In the genomic region with DNA sequence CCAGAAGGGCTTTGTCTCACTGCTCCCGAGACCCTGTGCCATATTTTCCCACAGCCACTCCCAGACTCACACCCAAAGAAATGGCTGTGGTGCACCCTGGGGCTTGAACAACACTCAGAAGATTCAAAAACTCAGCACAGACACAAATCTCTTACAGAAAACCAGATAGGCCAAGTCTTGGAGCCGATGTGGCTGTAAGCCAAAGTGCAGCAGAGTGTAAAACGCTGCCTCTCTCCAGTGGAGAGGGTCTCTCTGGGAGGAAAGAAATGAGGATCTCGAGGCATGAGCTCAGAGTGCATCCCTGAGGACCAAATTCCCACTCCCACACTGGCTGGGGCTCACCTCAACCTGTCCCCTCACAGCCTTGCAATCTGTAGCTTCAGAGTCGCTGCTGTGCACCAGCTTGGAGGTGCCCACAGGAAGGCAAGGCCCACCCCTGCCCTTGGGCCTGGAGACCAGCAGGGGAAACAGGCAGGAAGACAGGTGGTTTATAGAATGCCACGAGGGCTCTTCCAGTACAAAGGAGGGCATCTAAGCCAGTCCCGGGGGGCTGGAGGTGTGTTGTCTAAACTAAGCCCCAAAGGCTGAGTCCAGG, we compare ENCODE assay signal across 19 cellular contexts.
"Had no signal": no experiment of that assay in that cellular context is flagged by ENCODE, and none has a peak within 500 bp of the region (broad histone marks: within the 10 kb centered on the region; RNA-seq: fewer than 3 reads in every experiment).

No MANE protein-coding gene starts in this region.

- H3K36me3 ChIP-seq: gastroesophageal sphincter, left ventricle myocardium inferior, vagina had no signal

- H3K4me1 Mint-ChIP-seq: activated naive CD8-positive, alpha-beta T cell treated with anti-CD3 and anti-CD28 coated beads, Interleukin-2, amount 50 U/mL, for 24 hours; mesothelial cell of epicardium; natural killer cell; stimulated activated memory B cell treated with anti-CD40 and anti-IgM and Interleukin-4, amounts not matched to agents 10 μg/mL and 1 μg/mL and 100 μg/mL, for 72 hours had no signal

- H3K27ac ChIP-seq: body of pancreas, gastroesophageal sphincter, left ventricle myocardium inferior, testis, vagina had no signal

- H3K9me3 ChIP-seq: body of pancreas, left ventricle myocardium inferior, testis, vagina had no signal

- H3K4me3 ChIP-seq: body of pancreas, gastroesophageal sphincter, left ventricle myocardium inferior, smooth muscle cell, testis, vagina had no signal

- H3K27ac Mint-ChIP-seq: activated CD4-positive, alpha-beta memory T cell treated with anti-CD3 and anti-CD28 coated beads for 36 hours; activated naive CD8-positive, alpha-beta T cell treated with anti-CD3 and anti-CD28 coated beads, Interleukin-2, amount 50 U/mL, for 24 hours; mesothelial cell of epicardium; natural killer cell; stimulated activated memory B cell treated with anti-CD40 and anti-IgM and Interleukin-4, amounts not matched to agents 10 μg/mL and 1 μg/mL and 100 μg/mL, for 72 hours; T-helper 1 cell treated with Interleukin-12 subunit alpha and Interleukin-12 subunit beta and Interleukin-4 antibody, amounts not matched to agents 30 μg/mL and 1 μg/mL, for 36 hours; type B pancreatic cell had no signal

- H3K27me3 ChIP-seq: body of pancreas, testis, vagina had no signal

- H3K4me1 ChIP-seq: body of pancreas, gastroesophageal sphincter, testis, vagina had no signal

- DNase-seq: activated CD4-positive, alpha-beta memory T cell treated with anti-CD3 and anti-CD28 coated beads for 36 hours; activated CD4-positive, alpha-beta T cell treated with anti-CD3 and anti-CD28 coated beads for 48 hours; activated naive CD4-positive, alpha-beta T cell treated with anti-CD3 and anti-CD28 coated beads, Interleukin-2, amount 50 U/mL, for 16 hours; activated naive CD8-positive, alpha-beta T cell treated with anti-CD3 and anti-CD28 coated beads, Interleukin-2, amount 50 U/mL, for 24 hours; activated T-cell treated with anti-CD3 and anti-CD28 coated beads, Interleukin-2, amount 50 U/mL, for 48 hours; body of pancreas; left ventricle myocardium inferior; mammary epithelial cell; natural killer cell; occipital lobe; stimulated activated CD4-positive, alpha-beta T cell treated with anti-CD3 and anti-CD28 coated beads, Interleukin-15, amount 100 ng/mL, for 24 hours; testis had no signal

- H3K4me3 Mint-ChIP-seq: activated CD4-positive, alpha-beta memory T cell treated with anti-CD3 and anti-CD28 coated beads for 36 hours; activated naive CD8-positive, alpha-beta T cell treated with anti-CD3 and anti-CD28 coated beads, Interleukin-2, amount 50 U/mL, for 24 hours; mesothelial cell of epicardium; natural killer cell; stimulated activated memory B cell treated with anti-CD40 and anti-IgM and Interleukin-4, amounts not matched to agents 10 μg/mL and 1 μg/mL and 100 μg/mL, for 72 hours; T-helper 1 cell treated with Interleukin-12 subunit alpha and Interleukin-12 subunit beta and Interleukin-4 antibody, amounts not matched to agents 30 μg/mL and 1 μg/mL, for 36 hours; type B pancreatic cell had no signal

- H3K9me3 Mint-ChIP-seq: activated CD4-positive, alpha-beta memory T cell treated with anti-CD3 and anti-CD28 coated beads for 36 hours; activated naive CD8-positive, alpha-beta T cell treated with anti-CD3 and anti-CD28 coated beads, Interleukin-2, amount 50 U/mL, for 24 hours; natural killer cell; stimulated activated memory B cell treated with anti-CD40 and anti-IgM and Interleukin-4, amounts not matched to agents 10 μg/mL and 1 μg/mL and 100 μg/mL, for 72 hours; T-helper 1 cell treated with Interleukin-12 subunit alpha and Interleukin-12 subunit beta and Interleukin-4 antibody, amounts not matched to agents 30 μg/mL and 1 μg/mL, for 36 hours; type B pancreatic cell had no signal

- H3K36me3 Mint-ChIP-seq: activated CD4-positive, alpha-beta memory T cell treated with anti-CD3 and anti-CD28 coated beads for 36 hours; mesothelial cell of epicardium; natural killer cell; stimulated activated memory B cell treated with anti-CD40 and anti-IgM and Interleukin-4, amounts not matched to agents 10 μg/mL and 1 μg/mL and 100 μg/mL, for 72 hours; type B pancreatic cell had no signal
